Comparison of ENCODE assay signal across 8 cellular contexts in genomic region chr6:131182991-131183425, GRCh38. TPM values are rescaled to one million over a fixed set of nuclear protein-coding genes. Genes with fewer than 3 reads are reported as not detected.
A peak's percentile ranks its signal among the peaks of the same experiment; 100 is the strongest.
DNase-seq lines count a peak whose midpoint lies in the region; ATAC-seq and TF ChIP-seq lines count a peak whose summit lies in the region.

No MANE protein-coding gene starts in this region.

- TF ChIP-seq CTCF in astrocyte of the cerebellum (IDR thresholded peaks at IDR 0.05; ENCODE audit: low read depth, low read length, missing control alignments): peak; percentile 62

- peak; percentile 80 for ATAC-seq in GM19467 (IDR thresholded peaks at IDR 0.05; ENCODE audit: unreplicated experiment)
- ATAC-seq in left lobe of liver: peak; percentile 31
- no peak for ATAC-seq in HG03095 (IDR thresholded peaks at IDR 0.05; ENCODE audit: unreplicated experiment)
- ATAC-seq in HG02763 (IDR thresholded peaks at IDR 0.05; ENCODE audit: unreplicated experiment): no peak
- no peak for ATAC-seq in GM19035 (IDR thresholded peaks at IDR 0.05; ENCODE audit: unreplicated experiment)

- DNase-seq in CD1c-positive myeloid dendritic cell (ENCODE audit: extremely low spot score) (peak; percentile 52), NCI-H526 treated with DMSO at 0.1 percent for 48 hours (lab: John Stamatoyannopoulos, UW) (peak; percentile 7), astrocyte of the cerebellum (ENCODE audit: low read depth) (peak; percentile 15), left lobe of liver (ENCODE audit: low spot score) (no peak)

- H3K4me3 ChIP-seq in astrocyte of the cerebellum (ENCODE audit: low read depth, low read length): no peak overlapping the region

- in situ Hi-C loops in astrocyte of the cerebellum (cut with HindIII; ENCODE audit: low sequenced_read_pairs): no loop called here

RNA-seq across cellular contexts. Expression of gene AKAP7, which starts 47.7 kb away (rescaled TPM):
- total RNA-seq in left lobe of liver: 8.4 TPM

Comparison
In these comparisons a context has a peak if more than half of its experiments do, and no peak if none do; other contexts are left out.
1. ATAC-seq: peak in GM19467 (single experiment) and left lobe of liver (single experiment); none in HG03095 (single experiment), HG02763 (single experiment) and GM19035 (single experiment).